In the genomic region with DNA sequence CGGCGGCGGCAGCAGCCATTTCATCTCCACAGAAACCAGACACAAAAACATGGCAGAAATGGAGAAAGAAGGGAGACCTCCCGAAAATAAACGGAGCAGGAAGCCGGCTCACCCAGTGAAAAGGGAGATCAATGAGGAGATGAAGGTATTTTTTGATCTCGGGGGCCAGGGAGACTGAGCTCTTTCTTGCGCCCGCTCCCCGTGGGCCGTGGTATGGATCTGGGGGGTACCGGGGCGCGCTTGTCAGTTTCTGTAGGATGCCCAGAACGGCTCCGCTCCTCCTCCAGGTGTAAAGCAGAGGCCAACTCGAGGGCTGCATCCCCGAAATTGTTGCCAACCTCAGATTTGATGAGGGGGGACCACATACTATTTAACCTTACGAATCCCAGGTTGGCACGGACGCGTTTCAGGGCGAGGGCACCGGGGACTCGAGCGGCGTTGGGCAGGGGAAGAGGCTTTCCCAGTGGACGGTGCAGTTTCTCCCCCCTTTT, we compare ENCODE assay signal across 8 cellular contexts. TPM values are rescaled to one million over a fixed set of nuclear protein-coding genes. Genes with fewer than 3 reads are reported as not detected.
DNase-seq lines count a peak whose midpoint lies in the region; TF ChIP-seq lines count a peak whose summit lies in the region.

No MANE protein-coding gene starts in this region.

- no peaks in the 10 kb centered on the region for H3K27me3 ChIP-seq in HAP-1 (ENCODE audit: low read depth)

- no peak for TF ChIP-seq CTCF in fibroblast of villous mesenchyme (IDR thresholded peaks at IDR 0.05; ENCODE audit: insufficient read depth, low read depth, low read length)

- no peaks in the 10 kb centered on the region for H3K36me3 ChIP-seq in HAP-1 (replicated peaks)

- in situ Hi-C loops in HAP-1 (cut with MboI; ENCODE audit: low sequenced_read_pairs): loop anchor here (10.0 kb wide), 1 partner anchor 356 kb away; no protein-coding TSS in a partner anchor

- H3K9me3 ChIP-seq in HAP-1: no peaks in the 10 kb centered on the region

- H3K4me3 ChIP-seq in HAP-1: peak overlapping the region; percentile 72
- peak overlapping the region; percentile 68 for H3K4me3 ChIP-seq in fibroblast of villous mesenchyme (ENCODE audit: low read depth, low read length)

- DNase-seq in HAP-1 (ENCODE audit: low spot score in 2 of 2): no peak
- DNase-seq in SW480 (ENCODE audit: low spot score): peak; percentile 21
- peak; percentile 12 for DNase-seq in fibroblast of villous mesenchyme (ENCODE audit: low read depth)
- peak; percentile 30 for DNase-seq in pons (ENCODE audit: low spot score)
- DNase-seq in D341Med (ENCODE audit: low spot score): no peak
- DNase-seq in GM19240 (ENCODE audit: insufficient read length, low spot score): no peak
- DNase-seq in COLO829 (ENCODE audit: low spot score): no peak
- DNase-seq in COR-L47 (lab: John Stamatoyannopoulos, UW): no peak

- H3K4me1 ChIP-seq in HAP-1: peaks cover 38% of the 10 kb centered on the region

RNA-seq across cellular contexts. Expression of gene SOBP, which starts 0.7 kb away (rescaled TPM):
- total RNA-seq in fibroblast of villous mesenchyme: 1.3 and 1.9 TPM in 2 replicates

RNA-seq across cellular contexts. Expression of gene PDSS2, which starts 31.2 kb away (rescaled TPM):
- 8.4 and 12.5 TPM in 2 replicates for total RNA-seq in fibroblast of villous mesenchyme

Comparison
In these comparisons a context has a peak if more than half of its experiments do, and no peak if none do; other contexts are left out.
1. DNase-seq: peak in SW480 (single experiment), fibroblast of villous mesenchyme (single experiment) and pons (single experiment); none in HAP-1 (0 of 2), D341Med (single experiment), GM19240 (single experiment), COLO829 (single experiment) and COR-L47 (single experiment).